ENCODE assay signal across 8 cellular contexts in the genomic region with DNA sequence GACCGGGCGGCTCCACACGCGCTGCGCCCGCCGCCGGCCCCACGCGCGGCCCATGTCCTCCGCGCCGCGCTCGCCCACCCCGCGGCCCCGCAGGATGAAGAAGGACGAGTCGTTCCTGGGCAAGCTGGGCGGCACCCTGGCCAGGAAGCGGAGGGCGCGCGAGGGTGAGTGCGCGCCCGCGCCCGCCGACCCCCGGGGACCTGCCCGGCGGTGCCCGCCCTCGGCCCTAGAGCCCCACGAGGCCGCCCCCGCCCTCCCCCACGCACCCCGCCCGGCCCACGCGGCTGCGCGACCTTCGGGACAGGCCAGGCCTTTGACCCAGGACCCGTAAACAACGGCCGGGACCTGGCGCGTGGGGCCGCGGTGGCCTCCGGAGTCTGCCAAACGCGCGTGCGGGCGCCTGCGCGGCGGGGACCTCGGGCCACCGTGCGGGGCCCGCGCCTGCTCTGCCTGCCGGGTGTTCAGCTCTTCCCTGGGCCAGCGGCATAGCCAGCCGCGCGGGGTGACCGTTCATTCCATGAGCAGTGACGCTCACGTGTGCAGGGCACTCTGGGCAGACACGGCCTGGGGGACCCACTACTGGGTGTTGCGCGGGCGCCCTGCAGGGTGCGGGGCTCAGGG. TPM values are rescaled to one million over a fixed set of nuclear protein-coding genes. Genes with fewer than 3 reads are reported as not detected.
A peak's percentile ranks its signal among the peaks of the same experiment; 100 is the strongest.
DNase-seq lines count a peak whose midpoint lies in the region; ATAC-seq and TF ChIP-seq lines count a peak whose summit lies in the region.

Gene PARVB, plus strand, starts transcription at position 15 of the 621 bp plus-strand sequence. Its CDS starts 38 bp downstream, at position 53.

- DNase-seq in activated CD4-positive, alpha-beta T cell treated with anti-CD3 and anti-CD28 coated beads, Interleukin-2, amount 50 U/mL, for 48 hours, result peak; percentile 20 to 26
- DNase-seq in esophagus squamous epithelium (lab: John Stamatoyannopoulos, UW) (no peak), ureter (ENCODE audit: low spot score) (no peak), SJCRH30 (no peak)
- peak in 2 of 9 donors; percentile 19 to 52 for DNase-seq in naive thymus-derived CD4-positive, alpha-beta T cell

- H3K4me1 Mint-ChIP-seq in naive thymus-derived CD4-positive, alpha-beta T cell, result peaks cover 19 to 51% (median 26%) of the 10 kb centered on the region in 7 donors

- ATAC-seq in HG02678 (IDR thresholded peaks at IDR 0.05; ENCODE audit: unreplicated experiment) (peak; percentile 7), GM19035 (IDR thresholded peaks at IDR 0.05; ENCODE audit: unreplicated experiment) (no peak)
- no peak for ATAC-seq in naive thymus-derived CD4-positive, alpha-beta T cell

- peak within 1 kb of the TSS; percentile 87 for H3K27ac ChIP-seq in C4-2B
- peak within 1 kb of the TSS; percentile 78 to 95 (median 89) for H3K27ac ChIP-seq in esophagus squamous epithelium
- peak within 1 kb of the TSS; percentile 2 for H3K27ac ChIP-seq in naive thymus-derived CD4-positive, alpha-beta T cell (ENCODE audit: low read depth, low read length)
- H3K27ac ChIP-seq in SJCRH30, result no peak within 1 kb of the TSS

- WGBS in esophagus squamous epithelium, 2 donors, result 5% methylated on average over 6 of the region's 82 CpGs; no CpG with 5 or more reads in 1 of the 2 donors

- H3K36me3 ChIP-seq in esophagus squamous epithelium, result no peaks in the 10 kb centered on the region
- no peaks in the 10 kb centered on the region for H3K36me3 ChIP-seq in naive thymus-derived CD4-positive, alpha-beta T cell (ENCODE audit: control insufficient read depth in 2 of 3, insufficient read depth in 3 of 3, low read length in 3 of 3)
- no peaks in the 10 kb centered on the region for H3K36me3 ChIP-seq in SJCRH30

- H3K4me3 Mint-ChIP-seq in naive thymus-derived CD4-positive, alpha-beta T cell, result peak within 1 kb of the TSS; percentile 32 to 89 (median 71)

- POLR2A ChIA-PET in naive thymus-derived CD4-positive, alpha-beta T cell (lab: Charles Lee), result no interaction called here

- TF ChIP-seq POLR2A in esophagus squamous epithelium (IDR thresholded peaks at IDR 0.05), result peak in 1 of 4 donors; percentile 25

- H3K9me3 Mint-ChIP-seq in naive thymus-derived CD4-positive, alpha-beta T cell, result no peaks in the 10 kb centered on the region

- peaks cover 0 to 8% (median 0%) of the 10 kb centered on the region in 5 donors for H3K36me3 Mint-ChIP-seq in naive thymus-derived CD4-positive, alpha-beta T cell

- TF ChIP-seq CTCF in C4-2B (conservative IDR thresholded peaks at IDR 0.05) (no peak), esophagus squamous epithelium (IDR thresholded peaks at IDR 0.05) (no peak)

- H3K9me3 ChIP-seq in esophagus squamous epithelium (no peaks in the 10 kb centered on the region), SJCRH30 (replicated peaks) (no peaks in the 10 kb centered on the region)
- no peaks in the 10 kb centered on the region for H3K9me3 ChIP-seq in naive thymus-derived CD4-positive, alpha-beta T cell (ENCODE audit: control insufficient read depth in 2 of 3, low read length in 3 of 3)

- CTCF ChIA-PET in naive thymus-derived CD4-positive, alpha-beta T cell (lab: Charles Lee), result no interaction called here

- peak within 1 kb of the TSS; percentile 46 to 73 (median 58) for H3K4me3 ChIP-seq in esophagus squamous epithelium
- peak within 1 kb of the TSS; percentile 37 for H3K4me3 ChIP-seq in naive thymus-derived CD4-positive, alpha-beta T cell (ENCODE audit: low read length)
- no peak within 1 kb of the TSS for H3K4me3 ChIP-seq in SJCRH30

- H3K27ac Mint-ChIP-seq in naive thymus-derived CD4-positive, alpha-beta T cell, result peak within 1 kb of the TSS in 1 of 9 donors; percentile 97

- intact Hi-C loops in esophagus squamous epithelium (cut with DNase I), result no loop called here
- intact Hi-C loops in naive thymus-derived CD4-positive, alpha-beta T cell (cut with micrococcal nuclease), result loop anchor here in 1 of 2 donors (1.0 kb wide), 1 partner anchor 69 kb away; the partner anchor contains the start of gene SAMM50

- peaks cover 0 to 36% (median 0%) of the 10 kb centered on the region in 4 donors for H3K27me3 ChIP-seq in esophagus squamous epithelium
- H3K27me3 ChIP-seq in naive thymus-derived CD4-positive, alpha-beta T cell (ENCODE audit: control insufficient read depth in 2 of 2, insufficient read depth in 2 of 2, low read length in 2 of 2), result no peaks in the 10 kb centered on the region
- no peaks in the 10 kb centered on the region for H3K27me3 ChIP-seq in SJCRH30

- H3K4me1 ChIP-seq in esophagus squamous epithelium (peaks cover 8 to 43% (median 24%) of the 10 kb centered on the region in 3 donors), SJCRH30 (peaks cover 7% of the 10 kb centered on the region; the same call in 1 of the 2 replicates)
- peaks cover 5 to 24% of the 10 kb centered on the region in 2 donors for H3K4me1 ChIP-seq in naive thymus-derived CD4-positive, alpha-beta T cell (ENCODE audit: control insufficient read depth in 2 of 2, insufficient read depth in 2 of 2, low read length in 2 of 2)

- H3K27me3 Mint-ChIP-seq in naive thymus-derived CD4-positive, alpha-beta T cell, result peaks cover 0 to 32% (median 27%) of the 10 kb centered on the region in 5 donors

RNA-seq across cellular contexts. Expression of gene PARVB, which starts in this region (rescaled TPM):
- total RNA-seq in esophagus squamous epithelium, result 10 to 100 TPM in 2 of 4 donors, 1 to 10 TPM in 2; 3.3 to 20.8 (median 11.7) TPM
- 10 to 100 TPM in 2 of 5 experiments, 1 to 10 TPM in 3; 3.9 to 51.2 (median 8.1) TPM for total RNA-seq in naive thymus-derived CD4-positive, alpha-beta T cell
- polyA plus RNA-seq in naive thymus-derived CD4-positive, alpha-beta T cell, result under 1 TPM; 0.18 to 0.38 TPM
- 24.4 TPM for total RNA-seq in ureter
- not detected in 2 replicates for total RNA-seq in SJCRH30 (2014; rRNA removed; shearing (Covaris generic))

Comparison
In these comparisons a context has a peak if more than half of its experiments do, and no peak if none do; other contexts are left out.
1. DNase-seq: peak in activated CD4-positive, alpha-beta T cell treated with anti-CD3 and anti-CD28 coated beads, Interleukin-2, amount 50 U/mL, for 48 hours (2 of 2); none in esophagus squamous epithelium (single experiment), ureter (single experiment) and SJCRH30 (0 of 2).